14 cellular contexts compared by ENCODE assay signal in the genomic region with DNA sequence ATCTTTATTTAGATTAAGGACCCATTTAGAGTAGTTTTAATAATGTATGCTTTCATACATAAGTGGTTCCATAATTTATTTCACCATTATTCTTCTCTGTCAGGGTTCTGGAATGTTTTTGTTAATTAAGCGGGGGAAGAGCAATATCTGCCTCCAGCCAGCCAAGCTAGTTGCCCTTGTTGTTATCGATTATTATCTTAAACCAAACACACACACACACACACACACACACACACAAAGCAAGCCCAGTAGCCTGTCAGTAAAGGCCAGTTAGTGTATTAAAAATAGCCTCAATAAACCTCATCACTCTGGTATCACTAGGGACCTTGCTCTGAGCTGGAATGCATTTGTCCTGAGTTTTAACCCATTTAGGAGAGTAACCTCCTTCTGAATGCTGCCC.
DNase-seq lines count a peak whose midpoint lies in the region; ATAC-seq and TF ChIP-seq lines count a peak whose summit lies in the region.
"Had no signal": no experiment of that assay in that cellular context is flagged by ENCODE, and none has a peak within 500 bp of the region (broad histone marks: within the 10 kb centered on the region; RNA-seq: fewer than 3 reads in every experiment).

No MANE protein-coding gene starts in this region.

- H3K9me3 ChIP-seq in T-helper 17 cell (ENCODE audit: control insufficient read depth, low read length, poor library complexity, severe bottlenecking) = no peaks in the 10 kb centered on the region
- no peaks in the 10 kb centered on the region for H3K9me3 ChIP-seq in psoas muscle

- no peaks in the 10 kb centered on the region for H3K27me3 ChIP-seq in psoas muscle (ENCODE audit: insufficient read depth in 3 of 3, low read length in 2 of 3)

- H3K27ac ChIP-seq in psoas muscle = peak overlapping the region; percentile 76

- peak overlapping the region; percentile 95 for H3K27ac Mint-ChIP-seq in T-helper 2 cell treated with Interferon-gamma antibody and Interleukin-4, amounts not matched to agents 5 μg/mL and 100 μg/mL, for 36 hours
- H3K27ac Mint-ChIP-seq in T-helper 17 cell = peak overlapping the region; percentile 99

- peak overlapping the region; percentile 84 for H3K4me3 Mint-ChIP-seq in T-helper 2 cell treated with Interferon-gamma antibody and Interleukin-4, amounts not matched to agents 5 μg/mL and 100 μg/mL, for 36 hours
- peak overlapping the region; percentile 89 for H3K4me3 Mint-ChIP-seq in T-helper 17 cell

- peaks cover 78% of the 10 kb centered on the region for H3K4me1 ChIP-seq in psoas muscle

- no peaks in the 10 kb centered on the region for H3K36me3 ChIP-seq in psoas muscle (ENCODE audit: insufficient read depth in 1 of 2, low read depth in 1 of 2)

- no peak for DNase-seq in T-helper 2 cell treated with Interferon-gamma antibody and Interleukin-4, amounts not matched to agents 5 μg/mL and 100 μg/mL, for 36 hours (ENCODE audit: low spot score)
- DNase-seq in T-helper 2 cell = no peak
- DNase-seq in T-helper 17 cell = no peak
- DNase-seq in Right ventricle myocardium superior = no peak
- DNase-seq in psoas muscle = no peak
- no peak for DNase-seq in NCI-H446 (lab: John Stamatoyannopoulos, UW)
- DNase-seq: cerebellar nuclear complex, GDM1, head of caudate nucleus, kidney glomerular epithelial cell, NCI-H1105, NCI-H446 treated with DMSO at 0.1 percent for 48 hours had no signal

- peaks cover 2% of the 10 kb centered on the region for H3K36me3 Mint-ChIP-seq in T-helper 2 cell treated with Interferon-gamma antibody and Interleukin-4, amounts not matched to agents 5 μg/mL and 100 μg/mL, for 36 hours (ENCODE audit: low read depth)
- no peaks in the 10 kb centered on the region for H3K36me3 Mint-ChIP-seq in T-helper 17 cell (ENCODE audit: low read depth)

- H3K4me1 Mint-ChIP-seq in T-helper 2 cell treated with Interferon-gamma antibody and Interleukin-4, amounts not matched to agents 5 μg/mL and 100 μg/mL, for 36 hours (ENCODE audit: low read depth) = peaks cover 88% of the 10 kb centered on the region
- H3K4me1 Mint-ChIP-seq in T-helper 17 cell = peaks cover 83% of the 10 kb centered on the region

- H3K9me3 Mint-ChIP-seq in T-helper 2 cell treated with Interferon-gamma antibody and Interleukin-4, amounts not matched to agents 5 μg/mL and 100 μg/mL, for 36 hours = no peaks in the 10 kb centered on the region

- H3K4me3 ChIP-seq in psoas muscle = peak overlapping the region; percentile 8

- no peak for TF ChIP-seq CTCF in psoas muscle (IDR thresholded peaks at IDR 0.05)

- intact Hi-C loops in Right ventricle myocardium superior (cut with DNase I) = no loop called here
- intact Hi-C loops in psoas muscle (cut with DNase I) = no loop called here

- no peak for ATAC-seq in T-helper 17 cell
- peak; percentile 66 for ATAC-seq in Right ventricle myocardium superior (ENCODE audit: poor library complexity)
- peak in 3 of 4 donors; percentile 43 to 58 (median 51) for ATAC-seq in psoas muscle
- ATAC-seq in HG02759 (IDR thresholded peaks at IDR 0.05; ENCODE audit: unreplicated experiment) = no peak
- no peak for ATAC-seq in HG02981 (IDR thresholded peaks at IDR 0.05; ENCODE audit: unreplicated experiment)

- WGBS in psoas muscle, 3 donors = 64 to 75% (median 70%) methylated on average over 2 of the region's 2 CpGs

- H3K27me3 Mint-ChIP-seq in T-helper 2 cell treated with Interferon-gamma antibody and Interleukin-4, amounts not matched to agents 5 μg/mL and 100 μg/mL, for 36 hours (ENCODE audit: low read depth) = no peaks in the 10 kb centered on the region
- H3K27me3 Mint-ChIP-seq in T-helper 17 cell = no peaks in the 10 kb centered on the region

Comparison
In these comparisons a context has a peak if more than half of its experiments do, and no peak if none do; other contexts are left out.
1. ATAC-seq: peak in Right ventricle myocardium superior (single experiment) and psoas muscle (3 of 4); none in T-helper 17 cell (single experiment), HG02759 (single experiment) and HG02981 (single experiment).